ENCODE assay signal across 8 cellular contexts in the genomic region with DNA sequence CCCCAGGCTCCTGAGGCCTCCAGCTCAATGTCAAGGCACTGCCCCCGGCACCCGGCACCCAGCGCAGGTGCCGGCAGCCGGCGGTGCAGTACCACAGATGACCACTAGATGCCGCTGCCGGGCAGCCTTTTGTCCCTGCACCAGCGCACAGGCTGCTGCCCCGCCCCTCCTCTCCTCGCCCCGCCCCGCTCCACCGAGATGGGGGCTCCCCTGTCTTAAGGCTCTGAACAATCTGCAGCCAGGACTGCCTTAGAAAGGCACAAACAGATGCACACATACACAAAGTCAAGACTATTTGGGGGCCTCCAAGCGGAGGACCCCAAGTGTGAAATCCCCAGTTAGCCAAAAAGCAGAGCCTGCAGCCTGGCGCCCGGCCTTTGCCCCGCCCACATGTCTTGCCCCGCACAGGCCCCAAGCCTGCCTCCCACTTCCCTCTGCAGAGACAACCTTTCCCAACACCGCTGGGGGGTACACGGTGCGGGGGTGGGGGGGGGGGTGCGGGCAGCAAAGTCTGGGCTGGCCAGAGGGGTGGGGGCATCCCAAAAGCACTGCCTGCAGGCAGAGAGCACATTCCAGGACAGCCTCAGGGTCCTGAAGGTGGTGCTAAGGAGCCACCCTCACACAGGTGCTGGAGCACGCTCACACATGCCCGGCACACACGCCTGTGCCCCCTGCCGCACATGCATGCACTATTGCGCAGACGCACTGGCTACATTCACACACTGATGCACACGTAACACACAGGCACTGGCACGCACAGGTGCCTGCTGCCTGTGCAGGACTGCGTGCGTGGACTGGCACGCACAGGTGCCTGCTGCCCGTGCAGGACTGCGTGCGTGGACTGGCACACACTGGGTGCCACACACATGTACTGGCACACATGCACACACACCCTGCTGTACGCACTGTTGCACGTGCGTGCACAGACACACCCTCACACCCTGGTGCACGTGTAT. TPM values are rescaled to one million over a fixed set of nuclear protein-coding genes. Genes with fewer than 3 reads are reported as not detected.
DNase-seq lines count a peak whose midpoint lies in the region; ATAC-seq and TF ChIP-seq lines count a peak whose summit lies in the region.

No MANE protein-coding gene starts in this region.

- no peak for TF ChIP-seq POLR2A in HCT116 (IDR thresholded peaks at IDR 0.05; ENCODE audit: borderline replicate concordance, extremely low read depth, insufficient read depth, insufficient read length)

- H3K36me3 ChIP-seq in HCT116 (ENCODE audit: control insufficient read depth in 1 of 2, insufficient read depth in 2 of 2, low read length in 2 of 2), result no peaks in the 10 kb centered on the region

- H3K9ac ChIP-seq in HCT116 (ENCODE audit: low read length), result no peak overlapping the region

- no peaks in the 10 kb centered on the region for H3K9me2 ChIP-seq in HCT116 (ENCODE audit: insufficient read depth)

- H3K9me3 ChIP-seq in HCT116 (ENCODE audit: control insufficient read depth in 1 of 2, insufficient read depth in 1 of 2, low read depth in 1 of 2, low read length in 2 of 2), result peaks cover 0 to 9% of the 10 kb centered on the region in 2 experiments; a peak in 1 of 4 replicates

- no peaks in the 10 kb centered on the region for H3K36me3 Mint-ChIP-seq in effector memory CD8-positive, alpha-beta T cell (ENCODE audit: insufficient read depth)
- H3K36me3 Mint-ChIP-seq in mesothelial cell of epicardium, result peaks cover 22% of the 10 kb centered on the region

- peak overlapping the region; percentile 22; the same call in 1 of the 2 replicates for H3K27ac ChIP-seq in HCT116 (ENCODE audit: low read depth, low read length)

- no peak overlapping the region for H3K27ac Mint-ChIP-seq in effector memory CD8-positive, alpha-beta T cell
- H3K27ac Mint-ChIP-seq in mesothelial cell of epicardium, result no peak overlapping the region

- intact Hi-C loops in HCT116 (cut with micrococcal nuclease), result loop anchor here (1.0 kb wide), 3 partner anchors 124 to 233 kb away; no protein-coding TSS in a partner anchor

- POLR2A ChIA-PET in HCT116 (lab: Charles Lee), result no interaction called here

- no TSS peak for BruUV-seq in HCT116 (replicated peaks; lab: Mats Ljungman, UMichigan)

- no peaks in the 10 kb centered on the region for H3K27me3 Mint-ChIP-seq in effector memory CD8-positive, alpha-beta T cell
- H3K27me3 Mint-ChIP-seq in mesothelial cell of epicardium (ENCODE audit: low read depth), result no peaks in the 10 kb centered on the region

- peak; percentile 86 for ATAC-seq in HCT116
- peak; percentile 98 for ATAC-seq in effector memory CD8-positive, alpha-beta T cell (replicated peaks)
- ATAC-seq in HG02610 (IDR thresholded peaks at IDR 0.05; ENCODE audit: unreplicated experiment), result no peak

- DNase-seq in DMS53 treated with DMSO at 0.1 percent for 48 hours (lab: John Stamatoyannopoulos, UW; ENCODE audit: unreplicated experiment), result peak; percentile 27
- DNase-seq in HCT116 (ENCODE audit: low read depth, low spot score), result peak; percentile 19
- peak; percentile 2 for DNase-seq in NCI-H446 treated with DMSO at 0.1 percent for 48 hours (lab: John Stamatoyannopoulos, UW)
- peak; percentile 96 for DNase-seq in activated CD8-positive, alpha-beta memory T cell treated with anti-CD3 and anti-CD28 coated beads for 24 hours
- DNase-seq in effector memory CD8-positive, alpha-beta T cell, result peak; percentile 81 to 85 (median 85)
- DNase-seq in mesothelial cell of epicardium (ENCODE audit: low spot score in 2 of 2, unreplicated experiment in 2 of 2), result peak; percentile 79 to 92
- peak; percentile 79 to 85 for DNase-seq in stimulated activated CD8-positive, alpha-beta memory T cell treated with anti-CD3 and anti-CD28 coated beads, Interleukin-2, amount 100 ng/mL, for 48 hours (ENCODE audit: low read depth in 2 of 2)

- peaks cover 0 to 3% of the 10 kb centered on the region in 2 donors for H3K9me3 Mint-ChIP-seq in effector memory CD8-positive, alpha-beta T cell
- peaks cover 19% of the 10 kb centered on the region for H3K9me3 Mint-ChIP-seq in mesothelial cell of epicardium

- H3K79me2 ChIP-seq in HCT116 (ENCODE audit: insufficient read depth, low read length), result no peaks in the 10 kb centered on the region

- RAD21 ChIA-PET in HCT116 (lab: Charles Lee; ENCODE audit: low non-redundant PET in 1 of 2, low total read pairs in 2 of 2, uncharacterized antibody in 2 of 2, unreplicated experiment in 2 of 2), result interaction anchor here (0.6 to 1.4 kb wide), 6 partner anchors 22 to 130 kb away, joined by 3 to 8 read pairs (median 4); no protein-coding TSS in a partner anchor

- CTCF ChIA-PET in HCT116 (lab: Charles Lee), result interaction anchor here (0.7 to 1.5 kb wide), 9 partner anchors 9 to 130 kb away, joined by 3 to 30 read pairs (median 5); no protein-coding TSS in a partner anchor

- H3K4me1 Mint-ChIP-seq in effector memory CD8-positive, alpha-beta T cell (ENCODE audit: low read depth in 2 of 2), result peaks cover 5 to 6% of the 10 kb centered on the region in 2 donors
- H3K4me1 Mint-ChIP-seq in mesothelial cell of epicardium, result peaks cover 5% of the 10 kb centered on the region

- no peak overlapping the region for H2AFZ ChIP-seq in HCT116 (ENCODE audit: low read depth, low read length, poor library complexity, severe bottlenecking)

- no peaks in the 10 kb centered on the region for H4K20me1 ChIP-seq in HCT116 (ENCODE audit: insufficient read depth)

- TF ChIP-seq CTCF in HCT116 (IDR thresholded peaks at IDR 0.05 in 2 of 3, conservative IDR thresholded peaks at IDR 0.05 in 1 of 3; ENCODE audit: borderline replicate concordance in 1 of 3, insufficient read depth in 1 of 3, low read depth in 2 of 3, low read length in 2 of 3) (peak; percentile 86 to 97 (median 93)), mesothelial cell of epicardium (IDR thresholded peaks at IDR 0.05; ENCODE audit: unreplicated experiment) (peak; percentile 100)

- H3K27me3 ChIP-seq in HCT116 (ENCODE audit: insufficient read depth, low read length), result no peaks in the 10 kb centered on the region

- H3K4me1 ChIP-seq in HCT116 (ENCODE audit: control insufficient read depth in 1 of 2, insufficient read depth in 2 of 2, low read length in 2 of 2), result peaks cover 0 to 26% of the 10 kb centered on the region in 2 experiments; a peak in 1 of 4 replicates

- H3K4me2 ChIP-seq in HCT116 (ENCODE audit: low read length), result peak overlapping the region; percentile 56

- H3K4me3 ChIP-seq in HCT116 (replicated peaks in 1 of 2; ENCODE audit: low read depth in 1 of 2, low read length in 2 of 2), result no peak overlapping the region

- TF ChIP-seq RAD21 in HCT116 (IDR thresholded peaks at IDR 0.05; ENCODE audit: low read depth), result peak; percentile 94

- peak overlapping the region; percentile 35 to 48 for H3K4me3 Mint-ChIP-seq in effector memory CD8-positive, alpha-beta T cell
- H3K4me3 Mint-ChIP-seq in mesothelial cell of epicardium, result peak overlapping the region; percentile 50

TF ChIP-seq in HCT116, 20 proteins besides CTCF, POLR2A, EP300 and RAD21:
- TF ChIP-seq EZH2 (IDR thresholded peaks at IDR 0.05), result no peak
- TF ChIP-seq POLR2AphosphoS5 (IDR thresholded peaks at IDR 0.05; ENCODE audit: low read depth, low read length), result peak; percentile 28; the same call in 1 of the 2 replicates

RNA-seq across cellular contexts. Expression of gene ARHGEF16, which starts 37.1 kb away (rescaled TPM):
- 37.4 TPM for total RNA-seq in HCT116 (2021; ENCODE audit: unreplicated experiment)
- 29.5 and 34.9 TPM in 2 replicates for polyA plus RNA-seq in HCT116 (2012)
- 20.1 to 20.3 TPM (median 20.3 TPM) in 3 replicates for total RNA-seq in mesothelial cell of epicardium

Comparison
In these comparisons a context has a peak if more than half of its experiments do, and no peak if none do; other contexts are left out.
1. DNase-seq: peak in every context shown above with its lines; median percentile 96 in activated CD8-positive, alpha-beta memory T cell treated with anti-CD3 and anti-CD28 coated beads for 24 hours; 86 in mesothelial cell of epicardium; 85 in effector memory CD8-positive, alpha-beta T cell; 82 in stimulated activated CD8-positive, alpha-beta memory T cell treated with anti-CD3 and anti-CD28 coated beads, Interleukin-2, amount 100 ng/mL, for 48 hours; 27 in DMS53 treated with DMSO at 0.1 percent for 48 hours; 19 in HCT116; 2 in NCI-H446 treated with DMSO at 0.1 percent for 48 hours.